In the genomic region with DNA sequence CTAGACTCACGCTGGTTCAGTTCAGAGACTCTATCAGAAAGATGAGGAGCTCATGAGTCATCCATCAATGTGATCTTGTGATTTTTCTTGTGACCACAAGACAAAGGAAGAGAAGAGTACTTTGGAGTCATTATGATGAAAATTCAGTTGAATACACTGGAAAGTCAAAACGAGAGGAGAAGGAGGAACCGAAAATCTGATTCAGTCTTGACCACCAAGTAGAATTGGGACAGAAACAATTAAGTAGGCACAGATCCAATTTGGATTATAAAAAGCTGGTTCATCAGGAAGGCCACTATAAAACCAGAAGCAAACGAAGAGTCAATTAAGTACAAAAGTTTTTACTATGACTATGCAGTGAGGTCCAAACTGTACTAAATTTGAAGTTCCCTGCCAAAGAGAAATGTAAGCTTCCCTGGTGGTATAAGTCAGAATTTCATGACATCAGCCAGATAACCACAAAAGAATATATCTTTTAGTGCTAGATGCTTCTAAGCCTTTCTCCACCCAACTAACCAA, we compare ENCODE assay signal across 9 cellular contexts.
DNase-seq lines count a peak whose midpoint lies in the region; ATAC-seq, FAIRE-seq and TF ChIP-seq lines count a peak whose summit lies in the region.
"Had no signal": no experiment of that assay in that cellular context is flagged by ENCODE, and none has a peak within 500 bp of the region (broad histone marks: within the 10 kb centered on the region; RNA-seq: fewer than 3 reads in every experiment).

No MANE protein-coding gene starts in this region.

- H3K27me3 Mint-ChIP-seq in effector memory CD8-positive, alpha-beta T cell, result no peaks in the 10 kb centered on the region
- no peaks in the 10 kb centered on the region for H3K27me3 Mint-ChIP-seq in stimulated activated naive B cell treated with anti-CD40 and anti-IgM and Interleukin-4, amounts not matched to agents 10 μg/mL and 1 μg/mL and 100 μg/mL, for 72 hours

- H3K27ac ChIP-seq in uterus, result no peak overlapping the region
- H3K27ac ChIP-seq: 22Rv1 had no signal

- H3K4me3 Mint-ChIP-seq in effector memory CD8-positive, alpha-beta T cell, result peak overlapping the region in 1 of 2 donors; percentile 5
- peak overlapping the region; percentile 69 to 78 for H3K4me3 Mint-ChIP-seq in stimulated activated naive B cell treated with anti-CD40 and anti-IgM and Interleukin-4, amounts not matched to agents 10 μg/mL and 1 μg/mL and 100 μg/mL, for 72 hours

- no peaks in the 10 kb centered on the region for H3K36me3 Mint-ChIP-seq in effector memory CD8-positive, alpha-beta T cell (ENCODE audit: insufficient read depth)
- peaks cover 0 to 5% of the 10 kb centered on the region in 2 donors for H3K36me3 Mint-ChIP-seq in stimulated activated naive B cell treated with anti-CD40 and anti-IgM and Interleukin-4, amounts not matched to agents 10 μg/mL and 1 μg/mL and 100 μg/mL, for 72 hours

- H3K4me1 ChIP-seq in uterus, result no peaks in the 10 kb centered on the region

- TF ChIP-seq CTCF in NB4 (IDR thresholded peaks at IDR 0.05; ENCODE audit: low read depth, low read length) (no peak), uterus (IDR thresholded peaks at IDR 0.05) (no peak)

- H3K4me1 Mint-ChIP-seq in effector memory CD8-positive, alpha-beta T cell (ENCODE audit: low read depth in 2 of 2), result peaks cover 17 to 21% of the 10 kb centered on the region in 2 donors
- H3K4me1 Mint-ChIP-seq in stimulated activated naive B cell treated with anti-CD40 and anti-IgM and Interleukin-4, amounts not matched to agents 10 μg/mL and 1 μg/mL and 100 μg/mL, for 72 hours, result peaks cover 27 to 40% of the 10 kb centered on the region in 2 donors

- no peaks in the 10 kb centered on the region for H3K27me3 ChIP-seq in uterus

- no peak for DNase-seq in activated CD4-positive, CD25-positive, alpha-beta regulatory T cell treated with anti-CD3 and anti-CD28 coated beads, Interleukin-2, amount 50 U/mL, for 72 hours
- peak; percentile 49 for DNase-seq in H54 (ENCODE audit: insufficient read length, low spot score)
- DNase-seq in NB4 (ENCODE audit: low read depth), result peak; percentile 66
- DNase-seq in effector memory CD8-positive, alpha-beta T cell, result no peak
- DNase-seq in stimulated activated naive B cell treated with anti-CD40 and anti-IgM and Interleukin-4, amounts not matched to agents 10 μg/mL and 1 μg/mL and 100 μg/mL, for 72 hours, result peak; percentile 15
- no peak for DNase-seq in cerebellar nuclear complex (lab: John Stamatoyannopoulos, UW)
- DNase-seq in uterus, result no peak

- H3K36me3 ChIP-seq in uterus, result no peaks in the 10 kb centered on the region

- no peaks in the 10 kb centered on the region for H3K9me3 ChIP-seq in uterus

- H3K9me3 Mint-ChIP-seq in effector memory CD8-positive, alpha-beta T cell, result no peaks in the 10 kb centered on the region
- peaks cover 8 to 10% of the 10 kb centered on the region in 2 donors for H3K9me3 Mint-ChIP-seq in stimulated activated naive B cell treated with anti-CD40 and anti-IgM and Interleukin-4, amounts not matched to agents 10 μg/mL and 1 μg/mL and 100 μg/mL, for 72 hours

- TF ChIP-seq POLR2A in H54 (IDR thresholded peaks at IDR 0.05; ENCODE audit: low read depth, low read length) (no peak), NB4 (IDR thresholded peaks at IDR 0.05; ENCODE audit: extremely low read depth, insufficient read length) (no peak), uterus (IDR thresholded peaks at IDR 0.05) (no peak)

- H3K4me3 ChIP-seq in NB4 (ENCODE audit: low read depth, low read length) (no peak overlapping the region), uterus (no peak overlapping the region)

- FAIRE-seq in H54 (lab: Jason Lieb, UNC), result peak; percentile 72

- peak overlapping the region in 1 of 2 donors; percentile 5 for H3K27ac Mint-ChIP-seq in effector memory CD8-positive, alpha-beta T cell
- peak overlapping the region; percentile 96 for H3K27ac Mint-ChIP-seq in stimulated activated naive B cell treated with anti-CD40 and anti-IgM and Interleukin-4, amounts not matched to agents 10 μg/mL and 1 μg/mL and 100 μg/mL, for 72 hours

- peak; percentile 93 to 94 for ATAC-seq in activated CD4-positive, CD25-positive, alpha-beta regulatory T cell treated with anti-CD3 and anti-CD28 coated beads, Interleukin-2, amount 50 U/mL, for 24 hours
- ATAC-seq in effector memory CD8-positive, alpha-beta T cell (replicated peaks), result peak; percentile 61
- ATAC-seq in stimulated activated naive B cell treated with anti-CD40 and anti-IgM and Interleukin-4, amounts not matched to agents 10 μg/mL and 1 μg/mL and 100 μg/mL, for 72 hours (replicated peaks), result peak; percentile 84 to 85

- intact Hi-C loops in uterus (cut with DNase I; ENCODE audit: low total_unique reads), result no loop called here

Comparison
In these comparisons a context has a peak if more than half of its experiments do, and no peak if none do; other contexts are left out.
1. DNase-seq: peak in H54 (single experiment), NB4 (single experiment) and stimulated activated naive B cell treated with anti-CD40 and anti-IgM and Interleukin-4, amounts not matched to agents 10 μg/mL and 1 μg/mL and 100 μg/mL, for 72 hours (single experiment); none in activated CD4-positive, CD25-positive, alpha-beta regulatory T cell treated with anti-CD3 and anti-CD28 coated beads, Interleukin-2, amount 50 U/mL, for 72 hours (single experiment), effector memory CD8-positive, alpha-beta T cell (0 of 3), cerebellar nuclear complex (0 of 2) and uterus (0 of 2).
2. Peak in every context shown above with its lines, with median percentiles within 50 percentile points of each other: ATAC-seq.